ENCODE assay signal across 13 cellular contexts in the genomic region with DNA sequence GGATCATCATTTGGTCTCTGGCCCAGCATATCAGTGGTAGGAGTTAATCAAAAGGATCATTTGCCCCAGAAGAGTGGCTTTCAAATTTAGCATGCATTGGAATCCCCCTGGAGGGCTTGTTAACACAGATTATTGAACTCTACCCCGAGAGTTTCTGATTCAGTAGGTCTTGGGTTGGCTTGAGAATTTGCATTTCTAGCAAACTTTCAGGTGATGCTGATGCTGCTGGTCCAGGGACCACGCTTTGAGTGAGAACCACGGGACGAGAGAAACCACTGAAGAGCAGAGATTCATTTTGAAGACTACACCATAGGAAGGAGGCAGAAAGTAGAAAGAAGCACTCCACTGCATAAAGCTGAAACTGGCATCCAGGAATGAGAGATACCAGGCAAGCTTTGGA.
DNase-seq lines count a peak whose midpoint lies in the region; ATAC-seq and TF ChIP-seq lines count a peak whose summit lies in the region.
"Had no signal": no experiment of that assay in that cellular context is flagged by ENCODE, and none has a peak within 500 bp of the region (broad histone marks: within the 10 kb centered on the region; RNA-seq: fewer than 3 reads in every experiment).

No MANE protein-coding gene starts in this region.

- CTCF ChIA-PET in IMR-90 (lab: Yijun Ruan, JAX) = interaction anchor here (0.9 to 1.0 kb wide), 2 partner anchors 11 to 632 kb away, joined by 3 read pairs; no protein-coding TSS in a partner anchor

- H2BK15ac ChIP-seq in IMR-90 (ENCODE audit: low read depth, low read length) = no peak overlapping the region

- H3K4me2 ChIP-seq in IMR-90 (ENCODE audit: low read depth, low read length) (no peak overlapping the region), trophoblast cell (ENCODE audit: low read length) (no peak overlapping the region)
- H3K4me2 ChIP-seq: BLaER1 treated with 17β-estradiol and CSF1 and Interleukin-3, amounts not matched to agents 10 nM and 100 nM had no signal

- in situ Hi-C loops in IMR-90 (cut with MboI; ENCODE audit: low sequenced_read_pairs) (no loop called here), HAP-1 (cut with MboI; ENCODE audit: low sequenced_read_pairs) (no loop called here)

- TF ChIP-seq CTCF in IMR-90 (conservative IDR thresholded peaks at IDR 0.05; ENCODE audit: low read depth, low read length) = no peak

- H3K14ac ChIP-seq in IMR-90 (replicated peaks; ENCODE audit: low read depth, low read length) (no peak overlapping the region), trophoblast cell (ENCODE audit: low read length) (no peak overlapping the region)

- ATAC-seq in GM18517 (IDR thresholded peaks at IDR 0.05; ENCODE audit: unreplicated experiment) = peak; percentile 76
- ATAC-seq in GM19468 (IDR thresholded peaks at IDR 0.05; ENCODE audit: extremely low read depth, unreplicated experiment) = peak; percentile 66
- peak; percentile 76 for ATAC-seq in HG02943 (IDR thresholded peaks at IDR 0.05; ENCODE audit: low read depth, unreplicated experiment)
- no peak for ATAC-seq in IMR-90 (ENCODE audit: low read depth)
- ATAC-seq: left cardiac atrium had no signal

- H3K27ac ChIP-seq in IMR-90 (ENCODE audit: insufficient read depth, low read length) (no peak overlapping the region), trophoblast cell (ENCODE audit: low read depth, low read length) (no peak overlapping the region)

- intact Hi-C loops in IMR-90 (cut with micrococcal nuclease) = no loop called here

- dilution Hi-C loops in IMR-90 (cut with HindIII; ENCODE audit: low sequenced_read_pairs, unreplicated experiment) = no loop called here

- no peaks in the 10 kb centered on the region for H4K20me1 ChIP-seq in IMR-90 (ENCODE audit: insufficient read depth, low read length)
- H4K20me1 ChIP-seq: BLaER1 treated with 17β-estradiol and CSF1 and Interleukin-3, amounts not matched to agents 10 nM and 100 nM had no signal

- H3K23ac ChIP-seq in IMR-90 (ENCODE audit: low read depth, low read length) = no peak overlapping the region
- H3K23ac ChIP-seq in trophoblast cell (ENCODE audit: low read length) = no peak overlapping the region

- H3K79me1 ChIP-seq in IMR-90 (ENCODE audit: low read depth in 1 of 2, low read length in 2 of 2) (no peaks in the 10 kb centered on the region), trophoblast cell (ENCODE audit: low read length) (peaks cover 2% of the 10 kb centered on the region)

- no peak overlapping the region for H2BK12ac ChIP-seq in trophoblast cell (ENCODE audit: low read length)

- BruUV-seq in IMR-90 (replicated peaks; lab: Mats Ljungman, UMichigan) = no TSS peak

- H2BK120ac ChIP-seq in IMR-90 (ENCODE audit: low read depth, low read length) (peak overlapping the region; percentile 26; the same call in 1 of the 2 replicates), trophoblast cell (ENCODE audit: insufficient read depth, low read length, poor library complexity) (no peak overlapping the region)

- 100% methylated on average over 1 of the region's 4 CpGs; no CpG with 5 or more reads in 1 of the 2 experiments for WGBS in IMR-90 (ENCODE audit: extremely low coverage in 2 of 2, insufficient read length in 1 of 2), 2 experiments
- no CpG with 5 or more reads among the region's 4 CpGs for WGBS in trophoblast cell (ENCODE audit: extremely low coverage, insufficient coverage, insufficient read length)

- H4K91ac ChIP-seq in IMR-90 (ENCODE audit: insufficient read depth, low read depth, low read length) = no peak overlapping the region
- H4K91ac ChIP-seq in trophoblast cell (ENCODE audit: low read depth, low read length) = no peak overlapping the region

- H3K4me1 ChIP-seq in IMR-90 (ENCODE audit: control insufficient read depth, insufficient read depth, low read length) (peaks cover 10% of the 10 kb centered on the region; the same call in 1 of the 2 replicates), trophoblast cell (ENCODE audit: control insufficient read depth in 1 of 2, insufficient read depth in 2 of 2, low read length in 2 of 2) (peaks cover 3 to 4% of the 10 kb centered on the region in 2 experiments), HAP-1 (no peaks in the 10 kb centered on the region)

- no peak for TF ChIP-seq POLR2A in IMR-90 (IDR thresholded peaks at IDR 0.05; ENCODE audit: low read depth, low read length)

- no peak for TF ChIP-seq RAD21 in IMR-90 (IDR thresholded peaks at IDR 0.05; ENCODE audit: low read length)

- no peaks in the 10 kb centered on the region for H3K36me3 ChIP-seq in IMR-90 (ENCODE audit: control insufficient read depth, insufficient read depth, low read length)
- H3K36me3 ChIP-seq in trophoblast cell (ENCODE audit: control insufficient read depth in 1 of 2, insufficient read depth in 2 of 2, low read length in 2 of 2) = no peaks in the 10 kb centered on the region
- H3K36me3 ChIP-seq in HAP-1 (replicated peaks) = no peaks in the 10 kb centered on the region
- H3K36me3 ChIP-seq: BLaER1 treated with 17β-estradiol and CSF1 and Interleukin-3, amounts not matched to agents 10 nM and 100 nM had no signal

- no peak overlapping the region for H4K5ac ChIP-seq in IMR-90 (ENCODE audit: low read depth, low read length)

- H3K18ac ChIP-seq in IMR-90 (ENCODE audit: low read depth, low read length) (no peak overlapping the region; the same call in 1 of the 2 replicates), trophoblast cell (ENCODE audit: low read length) (no peak overlapping the region)

- H2AK5ac ChIP-seq in IMR-90 (ENCODE audit: low read depth, low read length) (no peak overlapping the region), trophoblast cell (ENCODE audit: low read length) (no peak overlapping the region)

- no peaks in the 10 kb centered on the region for H3K27me3 ChIP-seq in IMR-90 (ENCODE audit: control insufficient read depth, insufficient read depth, low read length)
- H3K27me3 ChIP-seq in trophoblast cell (ENCODE audit: insufficient read depth, low read length) = no peaks in the 10 kb centered on the region
- H3K27me3 ChIP-seq in HAP-1 (ENCODE audit: low read depth) = no peaks in the 10 kb centered on the region
- H3K27me3 ChIP-seq: BLaER1 treated with 17β-estradiol and CSF1 and Interleukin-3, amounts not matched to agents 10 nM and 100 nM had no signal

- H3K9me1 ChIP-seq in IMR-90 (ENCODE audit: insufficient read depth, low read length) = peaks cover 8% of the 10 kb centered on the region

- H3K4ac ChIP-seq in IMR-90 (ENCODE audit: low read depth, low read length) = no peak overlapping the region
- H3K4ac ChIP-seq in trophoblast cell (ENCODE audit: low read depth, low read length) = no peak overlapping the region

- H3K9me3 ChIP-seq in IMR-90 (ENCODE audit: control insufficient read depth, insufficient read depth, low read length) (no peaks in the 10 kb centered on the region), trophoblast cell (ENCODE audit: insufficient read depth, low read depth, low read length) (no peaks in the 10 kb centered on the region), HAP-1 (no peaks in the 10 kb centered on the region)

- no peak overlapping the region for H3K4me3 ChIP-seq in IMR-90 (ENCODE audit: insufficient read depth, low read depth, low read length)
- no peak overlapping the region for H3K4me3 ChIP-seq in trophoblast cell (ENCODE audit: low read depth, low read length)
- H3K4me3 ChIP-seq in HAP-1 = no peak overlapping the region
- H3K4me3 ChIP-seq: BLaER1 treated with 17β-estradiol and CSF1 and Interleukin-3, amounts not matched to agents 10 nM and 100 nM had no signal

- no peaks in the 10 kb centered on the region for H3K79me2 ChIP-seq in trophoblast cell (ENCODE audit: control insufficient read depth, insufficient read depth, low read length, poor library complexity)

- H4K8ac ChIP-seq in IMR-90 (ENCODE audit: low read depth in 2 of 2, low read length in 2 of 2) (0 out of 4 replicates have a peak overlapping the region, but pooled peaks of 1 of the 2 experiments have one; percentile 4), trophoblast cell (ENCODE audit: low read depth, low read length) (no peak overlapping the region)

- POLR2A ChIA-PET in IMR-90 (lab: Charles Lee; ENCODE audit: unreplicated experiment) = no interaction called here

- H2BK20ac ChIP-seq in IMR-90 (ENCODE audit: low read depth, low read length) = 0 out of 2 replicates have a peak overlapping the region, but pooled peaks have one; percentile 15

- no peak overlapping the region for H2AK9ac ChIP-seq in IMR-90 (replicated peaks; ENCODE audit: low read depth, low read length, poor library complexity)

- DNase-seq in IMR-90 = no peak
- DNase-seq in trophoblast cell = no peak
- DNase-seq in HAP-1 (ENCODE audit: low spot score in 2 of 2) = no peak
- DNase-seq in stimulated activated CD4-positive, alpha-beta T cell treated with anti-CD3 and anti-CD28 coated beads, Interleukin-4, amount 100 ng/mL, for 1 hour = no peak
- DNase-seq in NCI-H524 treated with DMSO at 0.1 percent for 48 hours (lab: John Stamatoyannopoulos, UW) = no peak
- DNase-seq: left cardiac atrium; SHP77 treated with DMSO at 0.1 percent for 48 hours; stimulated activated CD4-positive, alpha-beta T cell treated with anti-CD3 and anti-CD28 coated beads, Interleukin-12 subunit alpha, Interleukin-12 subunit beta, amount 100 ng/mL, for 4 hours; stimulated activated naive CD4-positive, alpha-beta T cell had no signal

- no peak overlapping the region for H4K12ac ChIP-seq in trophoblast cell (ENCODE audit: low read depth, low read length)

- H2BK5ac ChIP-seq in IMR-90 (ENCODE audit: low read depth, low read length, poor library complexity, severe bottlenecking) (no peak overlapping the region), trophoblast cell (ENCODE audit: low read depth, low read length, poor library complexity) (no peak overlapping the region)

- no peak overlapping the region for H3K56ac ChIP-seq in IMR-90 (ENCODE audit: extremely low read depth, insufficient read depth, low read length)

- H3K9ac ChIP-seq in IMR-90 (ENCODE audit: low read depth, low read length) = no peak overlapping the region
- H3K9ac ChIP-seq in trophoblast cell (ENCODE audit: low read length) = no peak overlapping the region
- H3K9ac ChIP-seq: BLaER1 treated with 17β-estradiol and CSF1 and Interleukin-3, amounts not matched to agents 10 nM and 100 nM had no signal

- H2AFZ ChIP-seq in IMR-90 (replicated peaks; ENCODE audit: low read length, poor library complexity) (no peak overlapping the region), trophoblast cell (ENCODE audit: insufficient read depth, low read length, poor library complexity) (no peak overlapping the region)

TF ChIP-seq in IMR-90, 13 proteins besides CTCF, POLR2A, EP300 and RAD21 (continues in another document):
- no peak for TF ChIP-seq RCOR1 (IDR thresholded peaks at IDR 0.05; ENCODE audit: insufficient replicate concordance, low read length)
- no peak for TF ChIP-seq SMC3 (IDR thresholded peaks at IDR 0.05; ENCODE audit: low read depth, low read length)
- TF ChIP-seq, protein P1, sequence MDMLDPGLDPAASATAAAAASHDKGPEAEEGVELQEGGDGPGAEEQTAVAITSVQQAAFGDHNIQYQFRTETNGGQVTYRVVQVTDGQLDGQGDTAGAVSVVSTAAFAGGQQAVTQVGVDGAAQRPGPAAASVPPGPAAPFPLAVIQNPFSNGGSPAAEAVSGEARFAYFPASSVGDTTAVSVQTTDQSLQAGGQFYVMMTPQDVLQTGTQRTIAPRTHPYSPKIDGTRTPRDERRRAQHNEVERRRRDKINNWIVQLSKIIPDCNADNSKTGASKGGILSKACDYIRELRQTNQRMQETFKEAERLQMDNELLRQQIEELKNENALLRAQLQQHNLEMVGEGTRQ (IDR thresholded peaks at IDR 0.05; ENCODE audit: low read depth, low read length) = no peak
